In genomic region chr6:129162605-129163004, GRCh38 we compare ENCODE assay signal across 32 cellular contexts.
"Had no signal": no experiment of that assay in that cellular context is flagged by ENCODE, and none has a peak within 500 bp of the region (broad histone marks: within the 10 kb centered on the region; RNA-seq: fewer than 3 reads in every experiment).

No MANE protein-coding gene starts in this region.

- H3K9me3 ChIP-seq: adrenal gland, body of pancreas, colonic mucosa, esophagus squamous epithelium, gastroesophageal sphincter, heart right ventricle had no signal

- ATAC-seq: activated CD4-positive, alpha-beta T cell treated with anti-CD3 and anti-CD28 coated beads for 36 hours; activated CD8-positive, alpha-beta memory T cell treated with anti-CD3 and anti-CD28 coated beads, Interleukin-2, amount 10 ng/mL, durations not matched to agents 7 days and 5 days; activated CD8-positive, alpha-beta T cell treated with anti-CD3 and anti-CD28 coated beads, Interleukin-2, amount 10 ng/mL, durations not matched to agents 7 days and 5 days; activated naive CD8-positive, alpha-beta T cell treated with anti-CD3 and anti-CD28 coated beads, Interleukin-2, amount 50 U/mL, for 24 hours; body of pancreas; gastroesophageal sphincter; T-helper 17 cell had no signal

- H3K4me3 ChIP-seq: adrenal gland, body of pancreas, cardiac muscle cell, colonic mucosa, esophagus squamous epithelium, gastroesophageal sphincter, heart right ventricle had no signal

- DNase-seq: activated B cell treated with CpG ODN at 0.5 μM for 24 hours; activated CD4-positive, alpha-beta memory T cell treated with anti-CD3 and anti-CD28 coated beads for 36 hours; activated CD4-positive, alpha-beta T cell treated with anti-CD3 and anti-CD28 coated beads for 36 hours; activated CD4-positive, alpha-beta T cell treated with anti-CD3 and anti-CD28 coated beads, Interleukin-2, amount 10 ng/mL, durations not matched to agents 24 days and 14 days; activated CD4-positive, CD25-positive, alpha-beta regulatory T cell treated with anti-CD3 and anti-CD28 coated beads, Interleukin-2, amount 50 U/mL, for 72 hours; activated CD8-positive, alpha-beta memory T cell treated with anti-CD3 and anti-CD28 coated beads, Interleukin-2, amount 10 ng/mL, durations not matched to agents 7 days and 5 days; activated CD8-positive, alpha-beta memory T cell treated with anti-CD3 and anti-CD28 coated beads, Interleukin-2, amount 50 U/mL, for 4 hours; activated CD8-positive, alpha-beta T cell treated with anti-CD3 and anti-CD28 coated beads, Interleukin-2, amount 10 ng/mL, durations not matched to agents 7 days and 5 days; activated effector memory CD4-positive, alpha-beta T cell treated with anti-CD3 and anti-CD28 coated beads, Interleukin-2, amount 50 U/mL, for 16 hours; activated naive CD4-positive, alpha-beta T cell treated with anti-CD3 and anti-CD28 coated beads for 36 hours; activated naive CD8-positive, alpha-beta T cell treated with anti-CD3 and anti-CD28 coated beads for 36 hours; activated naive CD8-positive, alpha-beta T cell treated with anti-CD3 and anti-CD28 coated beads, Interleukin-2, amount 50 U/mL, for 24 hours; activated T-cell treated with anti-CD3 and anti-CD28 coated beads, Interleukin-2, amount 50 U/mL, for 1 hour; activated T-cell treated with anti-CD3 and anti-CD28 coated beads, Interleukin-2, amount 50 U/mL, for 48 hours; adrenal gland; amygdala; aorta; body of pancreas; central memory CD4-positive, alpha-beta T cell; cerebellar nuclear complex; colonic mucosa; effector CD8-positive, alpha-beta T cell; esophagus squamous epithelium; foreskin melanocyte; heart right ventricle; T-helper 1 cell; T-helper 17 cell; T1000; WERI-Rb-1 had no signal

- H3K36me3 ChIP-seq: adrenal gland, cardiac muscle cell, colonic mucosa, esophagus squamous epithelium, gastroesophageal sphincter, WERI-Rb-1 had no signal

- H3K27ac ChIP-seq: adrenal gland, body of pancreas, cardiac muscle cell, colonic mucosa, epithelial cell of prostate, esophagus squamous epithelium, gastroesophageal sphincter, WERI-Rb-1 had no signal

- H3K27me3 ChIP-seq: adrenal gland, body of pancreas, cardiac muscle cell, colonic mucosa, esophagus squamous epithelium, gastroesophageal sphincter, heart right ventricle had no signal

- H3K4me1 ChIP-seq: adrenal gland, body of pancreas, colonic mucosa, esophagus squamous epithelium, gastroesophageal sphincter had no signal
